In genomic region chr3:75658411-75659107, GRCh38 we compare ENCODE assay signal across 8 cellular contexts. TPM values are rescaled to one million over a fixed set of nuclear protein-coding genes. Genes with fewer than 3 reads are reported as not detected.
DNase-seq lines count a peak whose midpoint lies in the region; TF ChIP-seq lines count a peak whose summit lies in the region.
"Not testable (repeated sequence)": the region's sequence is repeated elsewhere in the genome, so short reads cannot be mapped to it uniquely, and the experiment has no call there.
"Had no signal": no experiment of that assay in that cellular context is flagged by ENCODE, and none has a peak within 500 bp of the region (broad histone marks: within the 10 kb centered on the region; RNA-seq: fewer than 3 reads in every experiment).

No MANE protein-coding gene starts in this region.

- H3F3A ChIP-seq in GM23248 (ENCODE audit: insufficient read depth), result not testable (repeated sequence)

- peak overlapping the region; percentile 57 for H3K9ac ChIP-seq in GM23248
- H3K9ac ChIP-seq in mucosa of rectum (ENCODE audit: low read depth in 1 of 2, low read length in 2 of 2), result not testable (repeated sequence)

- H4K20me1 ChIP-seq in GM23248 (ENCODE audit: insufficient read depth), result not testable (repeated sequence)

- peak overlapping the region; percentile 94 for H2AFZ ChIP-seq in GM23248

- peak overlapping the region; percentile 88 for H3K4me3 ChIP-seq in GM23248
- peak overlapping the region; percentile 55 for H3K4me3 ChIP-seq in MG63
- peak overlapping the region in 58 of 59 donors; percentile 5 to 64 (median 46) for H3K4me3 ChIP-seq in dorsolateral prefrontal cortex
- H3K4me3 ChIP-seq in iPS DF 6.9 (ENCODE audit: low read length), result peak overlapping the region; percentile 65; the same call in 1 of the 2 replicates
- H3K4me3 ChIP-seq in mucosa of rectum (ENCODE audit: low read length in 2 of 2), result peak overlapping the region; percentile 41 to 57
- peak overlapping the region; percentile 42 for H3K4me3 ChIP-seq in skeletal muscle cell (ENCODE audit: low read depth, low read length)

- not testable (repeated sequence) for H3K36me3 ChIP-seq in GM23248 (ENCODE audit: low read depth); MG63; iPS DF 6.9 (ENCODE audit: control insufficient read depth, insufficient read depth, low read length); mucosa of rectum (ENCODE audit: control insufficient read depth in 2 of 2, insufficient read depth in 2 of 2, low read length in 2 of 2)

- not testable (repeated sequence) for H3K27me3 ChIP-seq in GM23248 (replicated peaks; ENCODE audit: insufficient read depth); MG63; mucosa of rectum (ENCODE audit: control insufficient read depth in 2 of 2, insufficient read depth in 2 of 2, low read length in 2 of 2)
- H3K27me3 ChIP-seq in dorsolateral prefrontal cortex (peaks cover 0 to 86% (median 52%) of the 10 kb centered on the region in 45 donors), iPS DF 6.9 (ENCODE audit: control insufficient read depth, insufficient read depth, low read length) (peaks cover 14% of the 10 kb centered on the region)

- not testable (repeated sequence) for H3K4me1 ChIP-seq in GM23248 (ENCODE audit: insufficient read depth); iPS DF 6.9 (ENCODE audit: control insufficient read depth, insufficient read depth, low read length); mucosa of rectum (ENCODE audit: control insufficient read depth in 2 of 2, insufficient read depth in 2 of 2, low read length in 2 of 2)

- H3K4me2 ChIP-seq in GM23248 (ENCODE audit: unreplicated experiment), result peak overlapping the region; percentile 81

- not testable (repeated sequence) for H3K36me3 Mint-ChIP-seq in activated T-cell treated with anti-CD3 and anti-CD28 coated beads, Interleukin-2, amount 50 U/mL, for 24 hours (ENCODE audit: low read depth)

- H3K4me1 Mint-ChIP-seq in activated T-cell treated with anti-CD3 and anti-CD28 coated beads, Interleukin-2, amount 50 U/mL, for 24 hours (ENCODE audit: low read depth), result not testable (repeated sequence)

- TF ChIP-seq CTCF in dorsolateral prefrontal cortex (IDR thresholded peaks at IDR 0.05 in 54 of 56, conservative IDR thresholded peaks at IDR 0.05 in 2 of 56; ENCODE audit: low read depth in 1 of 56, partially characterized antibody in 56 of 56), result peak in 17 of 56 donors; percentile 8 to 36 (median 21)

- not testable (repeated sequence) for H3K27ac ChIP-seq in GM23248; dorsolateral prefrontal cortex; iPS DF 6.9 (ENCODE audit: low read length); mucosa of rectum (ENCODE audit: low read depth in 2 of 2, low read length in 2 of 2)

- peaks cover 56% of the 10 kb centered on the region for H3K27me3 Mint-ChIP-seq in activated T-cell treated with anti-CD3 and anti-CD28 coated beads, Interleukin-2, amount 50 U/mL, for 24 hours

- intact Hi-C loops in dorsolateral prefrontal cortex (cut with DNase I), result not testable (repeated sequence)

- H3K9me3 ChIP-seq in GM23248 (ENCODE audit: low read depth); MG63; iPS DF 6.9 (ENCODE audit: control insufficient read depth, insufficient read depth, low read length); mucosa of rectum (ENCODE audit: control insufficient read depth in 2 of 2, low read length in 2 of 2): not testable (repeated sequence)

- not testable (repeated sequence) for H3K9me2 ChIP-seq in GM23248 (ENCODE audit: insufficient read depth)

- not testable (repeated sequence) for H3K79me2 ChIP-seq in GM23248 (ENCODE audit: insufficient read depth)

- peak; percentile 50 for DNase-seq in GM23248
- peak; percentile 51 for DNase-seq in MG63
- DNase-seq in activated T-cell treated with anti-CD3 and anti-CD28 coated beads, Interleukin-2, amount 50 U/mL, for 24 hours; iPS DF 6.9 (ENCODE audit: low read depth, low spot score); skeletal muscle cell (ENCODE audit: low read depth): not testable (repeated sequence)
- peak in 1 of 10 donors; percentile 44 for DNase-seq in dorsolateral prefrontal cortex

- in situ Hi-C loops in GM23248 (cut with MboI), result not testable (repeated sequence)

- H3K9me3 Mint-ChIP-seq in activated T-cell treated with anti-CD3 and anti-CD28 coated beads, Interleukin-2, amount 50 U/mL, for 24 hours, result not testable (repeated sequence)

- WGBS in GM23248 (ENCODE audit: low coverage in 1 of 2, low lambda C conversion rate in 2 of 2, missing lambda C conversion rate in 2 of 2), 2 experiments, result 4 to 6% methylated on average over 33 to 36 of the region's 42 CpGs
- WGBS in iPS DF 6.9 (ENCODE audit: insufficient coverage, insufficient read length), result no CpG with 5 or more reads among the region's 42 CpGs

- peak overlapping the region; percentile 67 for H3K4me3 Mint-ChIP-seq in activated T-cell treated with anti-CD3 and anti-CD28 coated beads, Interleukin-2, amount 50 U/mL, for 24 hours

- not testable (repeated sequence) for H3K27ac Mint-ChIP-seq in activated T-cell treated with anti-CD3 and anti-CD28 coated beads, Interleukin-2, amount 50 U/mL, for 24 hours

RNA-seq across cellular contexts. Expression of gene FRG2C, which starts 5.6 kb away (rescaled TPM):
- total RNA-seq in GM23248 (2014; rRNA removed; shearing (Covaris generic)), result not detected in 2 replicates
- polyA plus RNA-seq in GM23248 (2016; fragmentation: Nextera tagmentation; extraction: Ambion mirVana), result 0.11 TPM in 1 of 2 replicates, not detected in the other
- not detected in 2 replicates for total RNA-seq in MG63 (2014; rRNA removed; shearing (Covaris generic); ENCODE audit: low replicate concordance)
- total RNA-seq in dorsolateral prefrontal cortex, result not detected
- total RNA-seq: gastroesophageal sphincter had no signal
